In genomic region chr3:169953462-169954141, GRCh38 we compare ENCODE assay signal across 17 cellular contexts. TPM values are rescaled to one million over a fixed set of nuclear protein-coding genes. Genes with fewer than 3 reads are reported as not detected.
DNase-seq lines count a peak whose midpoint lies in the region; ATAC-seq, FAIRE-seq and TF ChIP-seq lines count a peak whose summit lies in the region.
"Had no signal": no experiment of that assay in that cellular context is flagged by ENCODE, and none has a peak within 500 bp of the region (broad histone marks: within the 10 kb centered on the region; RNA-seq: fewer than 3 reads in every experiment).

No MANE protein-coding gene starts in this region.

- WGBS in adrenal gland, 4 donors: 87 to 91% (median 88%) methylated on average over 3 of the region's 3 CpGs
- 93 to 96% (median 94%) methylated on average over 3 of the region's 3 CpGs for WGBS in heart left ventricle, 4 donors

- TF ChIP-seq CTCF in adrenal gland (IDR thresholded peaks at IDR 0.05) (no peak), mesothelial cell of epicardium (IDR thresholded peaks at IDR 0.05; ENCODE audit: unreplicated experiment) (no peak), heart left ventricle (IDR thresholded peaks at IDR 0.05) (no peak)

- peak overlapping the region; percentile 63 for H3K27ac Mint-ChIP-seq in dendritic cell treated with granulocyte-macrophage colony-stimulating factor and Interleukin-4, amounts not matched to agents 40 ng/mL and 50 ng/mL, for 4 days
- H3K27ac Mint-ChIP-seq in mesothelial cell of epicardium: no peak overlapping the region

- intact Hi-C loops in dendritic cell treated with granulocyte-macrophage colony-stimulating factor and Interleukin-4, amounts not matched to agents 40 ng/mL and 50 ng/mL, for 4 days (cut with micrococcal nuclease): no loop called here
- intact Hi-C loops in adrenal gland (cut with DNase I): no loop called here
- intact Hi-C loops in heart left ventricle (cut with DNase I): no loop called here

- H3K27me3 Mint-ChIP-seq in dendritic cell treated with granulocyte-macrophage colony-stimulating factor and Interleukin-4, amounts not matched to agents 40 ng/mL and 50 ng/mL, for 4 days: no peaks in the 10 kb centered on the region
- H3K27me3 Mint-ChIP-seq in mesothelial cell of epicardium (ENCODE audit: low read depth): peaks cover 27% of the 10 kb centered on the region

- H3K9me3 ChIP-seq in adrenal gland (replicated peaks in 1 of 3) (no peaks in the 10 kb centered on the region), heart left ventricle (no peaks in the 10 kb centered on the region)
- H3K9me3 ChIP-seq: SJCRH30 had no signal

- DNase-seq in GM12892 (ENCODE audit: insufficient read length) (no peak), adrenal gland (no peak), mesothelial cell of epicardium (ENCODE audit: low spot score in 2 of 2, unreplicated experiment in 2 of 2) (no peak), caudate nucleus (lab: John Stamatoyannopoulos, UW) (no peak), heart left ventricle (no peak)
- DNase-seq: activated naive CD4-positive, alpha-beta T cell treated with Interleukin-2 at 50 U/mL for 16 hours; NCI-H2227 treated with DMSO at 0.1 percent for 48 hours; SJCRH30 had no signal

- peaks cover 25% of the 10 kb centered on the region for H3K4me1 Mint-ChIP-seq in dendritic cell treated with granulocyte-macrophage colony-stimulating factor and Interleukin-4, amounts not matched to agents 40 ng/mL and 50 ng/mL, for 4 days (ENCODE audit: low read depth)
- H3K4me1 Mint-ChIP-seq in mesothelial cell of epicardium: peaks cover 7% of the 10 kb centered on the region

- H3K4me1 ChIP-seq in adrenal gland (replicated peaks in 1 of 2) (no peaks in the 10 kb centered on the region), heart left ventricle (peaks cover 0 to 7% (median 0%) of the 10 kb centered on the region in 12 donors)
- H3K4me1 ChIP-seq: gastroesophageal sphincter, SJCRH30 had no signal

- no peak for TF ChIP-seq POLR2A in GM12892 (IDR thresholded peaks at IDR 0.05; ENCODE audit: low read depth, low read length)
- no peak for TF ChIP-seq POLR2A in adrenal gland (IDR thresholded peaks at IDR 0.05)
- TF ChIP-seq POLR2A in heart left ventricle (IDR thresholded peaks at IDR 0.05): no peak

- H3K36me3 ChIP-seq in adrenal gland (replicated peaks in 1 of 2): no peaks in the 10 kb centered on the region
- no peaks in the 10 kb centered on the region for H3K36me3 ChIP-seq in heart left ventricle
- H3K36me3 ChIP-seq: gastroesophageal sphincter, SJCRH30 had no signal

- peak overlapping the region; percentile 4 for H3K4me3 Mint-ChIP-seq in dendritic cell treated with granulocyte-macrophage colony-stimulating factor and Interleukin-4, amounts not matched to agents 40 ng/mL and 50 ng/mL, for 4 days
- H3K4me3 Mint-ChIP-seq in mesothelial cell of epicardium: no peak overlapping the region

- H3K27ac ChIP-seq in adrenal gland: no peak overlapping the region
- H3K27ac ChIP-seq in caudate nucleus (ENCODE audit: low read depth, low read length): no peak overlapping the region
- H3K27ac ChIP-seq in heart left ventricle: peak overlapping the region in 1 of 12 donors; percentile 79
- H3K27ac ChIP-seq: coronary artery, gastroesophageal sphincter, SJCRH30 had no signal

- H3K9me3 Mint-ChIP-seq in dendritic cell treated with granulocyte-macrophage colony-stimulating factor and Interleukin-4, amounts not matched to agents 40 ng/mL and 50 ng/mL, for 4 days: no peaks in the 10 kb centered on the region
- H3K9me3 Mint-ChIP-seq in mesothelial cell of epicardium: peaks cover 9% of the 10 kb centered on the region

- H3K36me3 Mint-ChIP-seq in dendritic cell treated with granulocyte-macrophage colony-stimulating factor and Interleukin-4, amounts not matched to agents 40 ng/mL and 50 ng/mL, for 4 days (ENCODE audit: low read depth): no peaks in the 10 kb centered on the region
- H3K36me3 Mint-ChIP-seq in mesothelial cell of epicardium: no peaks in the 10 kb centered on the region

- no peak overlapping the region for H3K4me3 ChIP-seq in adrenal gland
- H3K4me3 ChIP-seq in heart left ventricle: no peak overlapping the region
- H3K4me3 ChIP-seq: coronary artery, gastroesophageal sphincter, SJCRH30 had no signal

- peak; percentile 78 for FAIRE-seq in GM12892 (lab: Jason Lieb, UNC)

- H3K27me3 ChIP-seq in adrenal gland (no peaks in the 10 kb centered on the region), heart left ventricle (no peaks in the 10 kb centered on the region)
- H3K27me3 ChIP-seq: gastroesophageal sphincter, SJCRH30 had no signal

- ATAC-seq in GM21526 (IDR thresholded peaks at IDR 0.05; ENCODE audit: low FRiP score, unreplicated experiment) (peak; percentile 15), HG03342 (IDR thresholded peaks at IDR 0.05; ENCODE audit: unreplicated experiment) (peak; percentile 19), heart left ventricle (no peak)
- ATAC-seq: gastroesophageal sphincter had no signal

RNA-seq across cellular contexts. Expression of gene SEC62, which starts 13.0 kb away (rescaled TPM):
- polyA plus RNA-seq in GM12892 (2012; ENCODE audit: missing spikeins): 58.3 TPM
- total RNA-seq in adrenal gland: 100 to 1,000 TPM in 4 of 8 donors, 10 to 100 TPM in 4; 41.1 to 199 (median 96.9) TPM
- polyA plus RNA-seq in adrenal gland: 100 to 1,000 TPM; 153 to 267 (median 176) TPM
- total RNA-seq in mesothelial cell of epicardium: 104 to 118 TPM (median 112 TPM) in 3 replicates
- total RNA-seq in heart left ventricle: 100 to 1,000 TPM in 1 of 9 donors, 10 to 100 TPM in 8; 29.5 to 104 (median 75.2) TPM
- polyA plus RNA-seq in heart left ventricle: 10 to 100 TPM; 42.1 to 53.2 TPM

RNA-seq across cellular contexts. Expression of gene SAMD7, which starts 42.2 kb away (rescaled TPM):
- polyA plus RNA-seq in GM12892 (2012; ENCODE audit: missing spikeins): not detected
- not detected for total RNA-seq in adrenal gland
- polyA plus RNA-seq in adrenal gland: not detected
- total RNA-seq in mesothelial cell of epicardium: not detected in 3 replicates
- not detected for total RNA-seq in heart left ventricle
- not detected for polyA plus RNA-seq in heart left ventricle
- total RNA-seq: gastroesophageal sphincter, H4, lung microvascular endothelial cell, SJCRH30, urinary bladder had no signal
- polyA plus RNA-seq: BJ, urinary bladder had no signal

Comparison
In these comparisons a context has a peak if more than half of its experiments do, and no peak if none do; other contexts are left out.
1. ATAC-seq: peak in GM21526 (single experiment) and HG03342 (single experiment); none in heart left ventricle (0 of 4).